ENCODE assay signal across 20 cellular contexts in the genomic region with DNA sequence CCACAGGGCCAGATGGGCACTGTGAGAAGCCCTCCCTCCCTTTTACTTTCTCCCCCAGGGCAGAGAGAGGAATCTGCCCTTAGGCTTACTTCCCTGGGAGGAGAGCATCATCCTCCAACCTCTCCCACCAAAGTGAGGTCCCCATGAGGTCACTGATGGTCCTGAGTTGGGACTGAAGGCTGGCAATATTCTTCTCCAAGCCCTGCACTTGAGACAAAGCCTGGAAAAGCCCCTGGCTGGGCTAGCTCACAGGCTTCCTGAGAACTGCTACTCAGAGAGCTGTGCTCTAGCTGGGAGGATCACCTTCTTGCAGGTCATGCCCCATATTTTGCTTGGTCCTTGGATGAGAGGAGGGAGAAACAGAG.
DNase-seq lines count a peak whose midpoint lies in the region; ATAC-seq and TF ChIP-seq lines count a peak whose summit lies in the region.
"Had no signal": no experiment of that assay in that cellular context is flagged by ENCODE, and none has a peak within 500 bp of the region (broad histone marks: within the 10 kb centered on the region; RNA-seq: fewer than 3 reads in every experiment).

No MANE protein-coding gene starts in this region.

- BruUV-seq in PC-9 (replicated peaks; lab: Mats Ljungman, UMichigan), result no TSS peak

- H4K20me1 ChIP-seq in PC-9 (ENCODE audit: insufficient read depth), result no peaks in the 10 kb centered on the region

- H3K27me3 ChIP-seq in AG04450 (ENCODE audit: control insufficient read depth, insufficient read depth, low read length) (no peaks in the 10 kb centered on the region), PC-9 (ENCODE audit: insufficient read depth, low read depth) (no peaks in the 10 kb centered on the region), gastroesophageal sphincter (no peaks in the 10 kb centered on the region), sigmoid colon (no peaks in the 10 kb centered on the region)
- H3K27me3 ChIP-seq: right lobe of liver had no signal

- H3F3A ChIP-seq in PC-9 (ENCODE audit: insufficient read depth, low read depth), result peaks cover 4% of the 10 kb centered on the region; the same call in 1 of the 2 replicates

- peaks cover 17% of the 10 kb centered on the region for H3K4me1 ChIP-seq in PC-9 (replicated peaks; ENCODE audit: insufficient read depth)
- peaks cover 0 to 48% (median 37%) of the 10 kb centered on the region in 3 donors for H3K4me1 ChIP-seq in gastroesophageal sphincter
- H3K4me1 ChIP-seq in sigmoid colon, result peaks cover 0 to 38% (median 36%) of the 10 kb centered on the region in 4 donors
- H3K4me1 ChIP-seq: right lobe of liver had no signal

- no peaks in the 10 kb centered on the region for H3K79me2 ChIP-seq in PC-9 (ENCODE audit: low read depth)

- ATAC-seq in gastroesophageal sphincter, result no peak
- no peak for ATAC-seq in HG03196 (IDR thresholded peaks at IDR 0.05; ENCODE audit: unreplicated experiment)
- no peak for ATAC-seq in GM21825 (IDR thresholded peaks at IDR 0.05; ENCODE audit: unreplicated experiment)
- ATAC-seq: K562, left colon, T-cell had no signal

- TF ChIP-seq CTCF in AG04450 (IDR thresholded peaks at IDR 0.05; ENCODE audit: low read depth, low read length) (no peak), PC-9 (conservative IDR thresholded peaks at IDR 0.05) (no peak), gastroesophageal sphincter (IDR thresholded peaks at IDR 0.05) (no peak), sigmoid colon (IDR thresholded peaks at IDR 0.05) (no peak)

- no peak for TF ChIP-seq EP300 in gastroesophageal sphincter (IDR thresholded peaks at IDR 0.05)
- TF ChIP-seq EP300 in sigmoid colon (IDR thresholded peaks at IDR 0.05), result no peak

- H3K36me3 ChIP-seq in PC-9 (ENCODE audit: low read depth), result no peaks in the 10 kb centered on the region
- no peaks in the 10 kb centered on the region for H3K36me3 ChIP-seq in gastroesophageal sphincter
- no peaks in the 10 kb centered on the region for H3K36me3 ChIP-seq in sigmoid colon
- H3K36me3 ChIP-seq: right lobe of liver had no signal

- H3K4me3 ChIP-seq in AG04450 (ENCODE audit: low read depth, low read length) (no peak overlapping the region), PC-9 (no peak overlapping the region), gastroesophageal sphincter (no peak overlapping the region), sigmoid colon (no peak overlapping the region)
- H3K4me3 ChIP-seq: K562, right lobe of liver had no signal

- H3K9me2 ChIP-seq in PC-9 (ENCODE audit: insufficient read depth), result no peaks in the 10 kb centered on the region

- CTCF ChIA-PET in AG04450 (lab: Charles Lee), result interaction anchor here (0.8 to 5.2 kb wide), 3 partner anchors 13 to 248 kb away, joined by 3 to 38 read pairs (median 3); no protein-coding TSS in a partner anchor
- CTCF ChIA-PET in PC-9 (lab: Charles Lee), result no interaction called here
- CTCF ChIA-PET in activated CD4-positive, alpha-beta memory T cell treated with anti-CD3 and anti-CD28 coated beads for 36 hours (lab: Charles Lee), result no interaction called here

- H3K27ac ChIP-seq in AG04450 (ENCODE audit: low read depth, low read length) (peak overlapping the region; percentile 97), PC-9 (0 out of 2 replicates have a peak overlapping the region, but pooled peaks have one; percentile 81), gastroesophageal sphincter (peak overlapping the region in 3 of 4 donors; percentile 86 to 90 (median 87)), sigmoid colon (peak overlapping the region in 1 of 4 donors; percentile 82)

- no peak overlapping the region for H3K27ac Mint-ChIP-seq in activated CD4-positive, alpha-beta memory T cell treated with anti-CD3 and anti-CD28 coated beads for 36 hours
- H3K27ac Mint-ChIP-seq: T-cell had no signal

- H3K27me3 Mint-ChIP-seq in activated CD4-positive, alpha-beta memory T cell treated with anti-CD3 and anti-CD28 coated beads for 36 hours, result peaks cover 9% of the 10 kb centered on the region
- H3K27me3 Mint-ChIP-seq: T-cell had no signal

- H3K9me3 Mint-ChIP-seq in activated CD4-positive, alpha-beta memory T cell treated with anti-CD3 and anti-CD28 coated beads for 36 hours, result peaks cover 3% of the 10 kb centered on the region

- TF ChIP-seq POLR2A in gastroesophageal sphincter (IDR thresholded peaks at IDR 0.05) (no peak), sigmoid colon (IDR thresholded peaks at IDR 0.05) (no peak)

- POLR2A ChIA-PET in AG04450 (lab: Yijun Ruan, JAX) (interaction anchor here (0.7 to 2.6 kb wide), 3 partner anchors 21 to 115 kb away, joined by 5 to 30 read pairs (median 13); no protein-coding TSS in a partner anchor), PC-9 (lab: Charles Lee; ENCODE audit: unreplicated experiment) (no interaction called here)
- POLR2A ChIA-PET in activated CD4-positive, alpha-beta memory T cell treated with anti-CD3 and anti-CD28 coated beads for 36 hours (lab: Charles Lee), result no interaction called here

- no peaks in the 10 kb centered on the region for H3K36me3 Mint-ChIP-seq in activated CD4-positive, alpha-beta memory T cell treated with anti-CD3 and anti-CD28 coated beads for 36 hours
- H3K36me3 Mint-ChIP-seq: T-cell had no signal

- intact Hi-C loops in PC-9 (cut with micrococcal nuclease; ENCODE audit: unreplicated experiment), result loop anchor here (1.0 kb wide), 1 partner anchor 13 kb away; no protein-coding TSS in a partner anchor
- intact Hi-C loops in sigmoid colon (cut with DNase I), result no loop called here
- intact Hi-C loops in activated CD4-positive, alpha-beta memory T cell treated with anti-CD3 and anti-CD28 coated beads for 36 hours (cut with micrococcal nuclease), result no loop called here

- no peak overlapping the region for H2AFZ ChIP-seq in PC-9

- H3K9me3 ChIP-seq in AG04450 (ENCODE audit: control insufficient read depth, insufficient read depth, low read length) (no peaks in the 10 kb centered on the region; the same call in none of the 2 replicates), PC-9 (ENCODE audit: insufficient read depth, low read depth) (no peaks in the 10 kb centered on the region), gastroesophageal sphincter (no peaks in the 10 kb centered on the region), sigmoid colon (no peaks in the 10 kb centered on the region)
- H3K9me3 ChIP-seq: right lobe of liver had no signal

- H3K4me1 Mint-ChIP-seq in activated CD4-positive, alpha-beta memory T cell treated with anti-CD3 and anti-CD28 coated beads for 36 hours (ENCODE audit: low read depth), result peaks cover 10% of the 10 kb centered on the region

- no peak overlapping the region for H3K4me2 ChIP-seq in PC-9

- H3K4me3 Mint-ChIP-seq in activated CD4-positive, alpha-beta memory T cell treated with anti-CD3 and anti-CD28 coated beads for 36 hours, result no peak overlapping the region
- H3K4me3 Mint-ChIP-seq: T-cell had no signal

- no peak for DNase-seq in AG04450 (ENCODE audit: low read depth, low spot score)
- no peak for DNase-seq in PC-9
- DNase-seq in sigmoid colon, result peak; percentile 36
- DNase-seq in NK-92 treated with Interleukin-12 subunit alpha and Interleukin-12 subunit beta, amount 100 ng/mL, for 24 hours (lab: John Stamatoyannopoulos, UW), result no peak
- no peak for DNase-seq in activated CD4-positive, alpha-beta memory T cell treated with anti-CD3 and anti-CD28 coated beads for 36 hours
- DNase-seq: activated CD4-positive, CD25-positive, alpha-beta regulatory T cell; activated CD8-positive, alpha-beta memory T cell treated with anti-CD3 and anti-CD28 coated beads, Interleukin-2, amount 50 U/mL, for 4 hours; activated naive CD4-positive, alpha-beta T cell treated with anti-CD3 and anti-CD28 coated beads, Interleukin-2, amount 50 U/mL, for 16 hours; DMS 273 treated with DMSO at 0.1 percent for 48 hours; glutamatergic neuron; left colon; NCI-H1694 treated with DMSO at 0.1 percent for 48 hours; NCI-H446 treated with DMSO at 0.1 percent for 48 hours; stimulated activated CD4-positive, alpha-beta T cell treated with anti-CD3 and anti-CD28 coated beads, Interleukin-4, amount 100 ng/mL, for 24 hours had no signal
